ENCODE assay signal across 8 cellular contexts in the genomic region with DNA sequence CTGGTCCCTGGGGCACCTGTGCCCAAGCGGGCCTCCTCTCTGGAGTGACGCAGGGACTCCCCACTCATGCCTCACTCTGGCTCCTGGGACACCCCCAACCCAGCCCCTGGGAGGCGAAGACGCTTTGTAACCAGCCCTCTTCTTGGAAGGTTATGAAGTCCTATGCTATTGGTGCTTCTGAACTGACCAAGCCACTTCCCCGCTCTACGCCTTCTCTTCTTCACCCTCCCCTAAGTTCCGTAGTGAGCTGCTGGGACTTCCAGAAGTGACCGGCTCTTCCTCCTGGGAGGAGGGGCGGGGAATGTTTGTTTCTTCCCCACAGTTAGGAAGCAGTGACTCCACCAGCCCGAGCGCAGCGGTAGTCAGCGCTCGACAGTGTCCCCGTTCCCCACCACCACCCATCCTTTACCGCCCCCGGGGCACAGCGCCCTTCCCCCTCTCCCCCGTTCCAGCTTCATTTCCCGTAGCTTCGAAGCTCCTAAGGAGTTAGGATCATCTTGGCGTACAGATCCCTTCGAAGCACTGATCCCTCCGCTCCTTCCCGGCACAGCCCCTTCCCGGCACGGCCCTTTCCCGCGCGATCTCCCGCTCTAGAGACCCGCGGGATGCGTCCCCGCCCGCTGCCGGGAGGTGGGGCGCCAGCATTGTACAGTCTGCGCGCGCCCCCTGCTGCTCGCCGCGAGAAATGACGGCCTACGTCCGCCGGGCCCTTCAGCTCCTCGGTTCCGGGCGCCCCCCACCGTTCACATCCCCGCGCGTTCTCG. TPM values are rescaled to one million over a fixed set of nuclear protein-coding genes. Genes with fewer than 3 reads are reported as not detected.
DNase-seq lines count a peak whose midpoint lies in the region; ATAC-seq and TF ChIP-seq lines count a peak whose summit lies in the region.

No MANE protein-coding gene starts in this region.

- H3K27ac ChIP-seq in duodenal mucosa (ENCODE audit: low read depth, low read length): no peak overlapping the region
- H3K27ac ChIP-seq in lung (ENCODE audit: low read depth in 1 of 2, low read length in 1 of 2): peak overlapping the region; percentile 47 to 66

- WGBS in lung, 2 donors: 1% methylated on average over 56 of the region's 56 CpGs

- ATAC-seq in GM19395 (IDR thresholded peaks at IDR 0.05; ENCODE audit: unreplicated experiment) (peak; percentile 80), HG03520 (IDR thresholded peaks at IDR 0.05; ENCODE audit: unreplicated experiment) (peak; percentile 71), lung (ENCODE audit: insufficient read depth, low FRiP score) (peak; percentile 98)

- no peaks in the 10 kb centered on the region for H3K9me3 Mint-ChIP-seq in activated CD4-positive, alpha-beta memory T cell treated with anti-CD3 and anti-CD28 coated beads for 36 hours

- TF ChIP-seq CTCF in lung (IDR thresholded peaks at IDR 0.05; ENCODE audit: control extremely low read depth, extremely low read depth): peak; percentile 99

- H3K4me1 Mint-ChIP-seq in activated CD4-positive, alpha-beta memory T cell treated with anti-CD3 and anti-CD28 coated beads for 36 hours (ENCODE audit: low read depth): peaks cover 26% of the 10 kb centered on the region

- POLR2A ChIA-PET in activated CD4-positive, alpha-beta memory T cell treated with anti-CD3 and anti-CD28 coated beads for 36 hours (lab: Charles Lee): interaction anchor here (1.0 to 1.7 kb wide), 6 partner anchors 16 to 106 kb away, joined by 3 to 4 read pairs (median 3); a partner anchor contains a TSS

- intact Hi-C loops in activated CD4-positive, alpha-beta memory T cell treated with anti-CD3 and anti-CD28 coated beads for 36 hours (cut with micrococcal nuclease): loop anchor here (1.0 to 5.0 kb wide), 10 partner anchors 14 to 405 kb away; a partner anchor contains a TSS

- H3K4me1 ChIP-seq in duodenal mucosa (ENCODE audit: control insufficient read depth in 1 of 2, insufficient read depth in 2 of 2, low read length in 2 of 2) (peaks cover 12 to 23% of the 10 kb centered on the region in 2 donors), lung (ENCODE audit: control insufficient read depth in 2 of 2, insufficient read depth in 2 of 2, low read length in 2 of 2) (peaks cover 0 to 13% of the 10 kb centered on the region in 2 donors)

- H3K36me3 ChIP-seq in duodenal mucosa (ENCODE audit: control insufficient read depth in 1 of 2, insufficient read depth in 2 of 2, low read length in 2 of 2) (no peaks in the 10 kb centered on the region), lung (ENCODE audit: control insufficient read depth in 2 of 2, insufficient read depth in 2 of 2, low read length in 2 of 2) (no peaks in the 10 kb centered on the region)

- H3K36me3 Mint-ChIP-seq in activated CD4-positive, alpha-beta memory T cell treated with anti-CD3 and anti-CD28 coated beads for 36 hours: no peaks in the 10 kb centered on the region

- H3K27ac Mint-ChIP-seq in activated CD4-positive, alpha-beta memory T cell treated with anti-CD3 and anti-CD28 coated beads for 36 hours: no peak overlapping the region

- DNase-seq in CD1c-positive myeloid dendritic cell (ENCODE audit: extremely low spot score) (peak; percentile 92), NCI-H748 treated with DMSO at 0.1 percent for 48 hours (lab: John Stamatoyannopoulos, UW) (peak; percentile 63), lung (ENCODE audit: low spot score) (peak; percentile 88)
- DNase-seq in activated CD4-positive, alpha-beta memory T cell treated with anti-CD3 and anti-CD28 coated beads for 36 hours: peak; percentile 91
- peak; percentile 59 to 90 (median 75) for DNase-seq in stimulated activated CD4-positive, alpha-beta T cell treated with anti-CD3 and anti-CD28 coated beads, TNF-alpha, amount 100 ng/mL, for 1 hour (ENCODE audit: low read depth in 3 of 3, low spot score in 1 of 3)

- H3K9me3 ChIP-seq in duodenal mucosa (ENCODE audit: control insufficient read depth in 1 of 2, low read length in 2 of 2) (no peaks in the 10 kb centered on the region), lung (ENCODE audit: control insufficient read depth in 2 of 2, insufficient read depth in 1 of 2, low read length in 1 of 2) (no peaks in the 10 kb centered on the region)

- H3K4me3 Mint-ChIP-seq in activated CD4-positive, alpha-beta memory T cell treated with anti-CD3 and anti-CD28 coated beads for 36 hours: peak overlapping the region; percentile 77

- H3K9ac ChIP-seq in duodenal mucosa (ENCODE audit: low read depth in 1 of 2, low read length in 2 of 2): peak overlapping the region; percentile 33 to 58

- H3K27me3 Mint-ChIP-seq in activated CD4-positive, alpha-beta memory T cell treated with anti-CD3 and anti-CD28 coated beads for 36 hours: peaks cover 31% of the 10 kb centered on the region

- H3K4me3 ChIP-seq in duodenal mucosa (ENCODE audit: low read depth in 1 of 2, low read length in 2 of 2) (peak overlapping the region; percentile 66 to 72), lung (peak overlapping the region; percentile 47)

- CTCF ChIA-PET in activated CD4-positive, alpha-beta memory T cell treated with anti-CD3 and anti-CD28 coated beads for 36 hours (lab: Charles Lee): interaction anchor here (0.6 to 6.4 kb wide), 61 partner anchors 9 to 407 kb away, joined by 3 to 158 read pairs (median 6); a partner anchor contains a TSS

- H3K27me3 ChIP-seq in duodenal mucosa (ENCODE audit: control insufficient read depth in 1 of 2, insufficient read depth in 2 of 2, low read length in 2 of 2) (peaks cover 21 to 31% of the 10 kb centered on the region in 2 donors), lung (ENCODE audit: control insufficient read depth, insufficient read depth) (no peaks in the 10 kb centered on the region)

RNA-seq across cellular contexts. Expression of a gene that starts 25.3 kb away (rescaled TPM):
- total RNA-seq in activated CD4-positive, alpha-beta memory T cell treated with anti-CD3 and anti-CD28 coated beads for 36 hours: not detected
- total RNA-seq in lung: not detected
- polyA plus RNA-seq in lung: not detected

RNA-seq across cellular contexts. Expression of a gene that starts 37.0 kb away (rescaled TPM):
- total RNA-seq in activated CD4-positive, alpha-beta memory T cell treated with anti-CD3 and anti-CD28 coated beads for 36 hours: 10 to 100 TPM; 40.0 to 42.0 TPM
- total RNA-seq in lung: 10 to 100 TPM; 10.8 to 19.5 TPM
- polyA plus RNA-seq in lung: 10 to 100 TPM; 15.0 to 16.8 TPM

RNA-seq across cellular contexts. Expression of a gene that starts 56.0 kb away (rescaled TPM):
- total RNA-seq in activated CD4-positive, alpha-beta memory T cell treated with anti-CD3 and anti-CD28 coated beads for 36 hours: 10 to 100 TPM; 12.9 to 13.6 TPM
- 10 to 100 TPM in 1 of 2 donors, 1 to 10 TPM in 1; 4.4 to 20.7 TPM for total RNA-seq in lung
- 10 to 100 TPM; 18.7 to 18.8 TPM for polyA plus RNA-seq in lung

RNA-seq across cellular contexts. Expression of a gene that starts 57.0 kb away (rescaled TPM):
- 100 to 1,000 TPM; 499 to 541 TPM for total RNA-seq in activated CD4-positive, alpha-beta memory T cell treated with anti-CD3 and anti-CD28 coated beads for 36 hours
- total RNA-seq in lung: 100 to 1,000 TPM; 129 to 207 TPM
- polyA plus RNA-seq in lung: 100 to 1,000 TPM; 163 to 193 TPM
